In genomic region chr5:115835481-115835880, GRCh38 we compare ENCODE assay signal across 3 cellular contexts.
TF ChIP-seq lines count a peak whose summit lies in the region.

No MANE protein-coding gene starts in this region.

TF ChIP-seq in HepG2, 621 proteins besides CTCF, POLR2A, EP300 and RAD21:
- TF ChIP-seq GRHL1 (CRISPR knock-in tag; conservative IDR thresholded peaks at IDR 0.05): no peak
- TF ChIP-seq MAFF (IDR thresholded peaks at IDR 0.05; ENCODE audit: low read depth, low read length): 0 out of 2 replicates have a peak, but pooled peaks have one; percentile 14
- TF ChIP-seq ZFP62 (CRISPR knock-in tag; IDR thresholded peaks at IDR 0.05): no peak
- peak; percentile 48 to 56; a peak in 2 of 4 replicates for TF ChIP-seq MAFK (conservative IDR thresholded peaks at IDR 0.05 in 1 of 2, IDR thresholded peaks at IDR 0.05 in 1 of 2; ENCODE audit: low read length in 2 of 2)
- TF ChIP-seq ZBTB2 (CRISPR knock-in tag; IDR thresholded peaks at IDR 0.05; ENCODE audit: low read depth): no peak
- no peak for TF ChIP-seq CBX1 (IDR thresholded peaks at IDR 0.05; ENCODE audit: low read depth)
- no peak for TF ChIP-seq PCBP2 (optimal IDR thresholded peaks at IDR 0.05; ENCODE audit: low read depth, low read length, poor library complexity, severe bottlenecking)
- no peak for TF ChIP-seq E2F2 (CRISPR knock-in tag; IDR thresholded peaks at IDR 0.05; ENCODE audit: borderline replicate concordance)
- TF ChIP-seq HNRNPLL (IDR thresholded peaks at IDR 0.05; ENCODE audit: low read depth, low read length, poor library complexity, severe bottlenecking): no peak
- TF ChIP-seq IKZF5 (CRISPR knock-in tag; IDR thresholded peaks at IDR 0.05): no peak
- TF ChIP-seq ZSCAN29 (CRISPR knock-in tag; conservative IDR thresholded peaks at IDR 0.05): no peak

TF ChIP-seq in HEK293, 187 proteins besides CTCF, POLR2A, EP300 and RAD21:
- TF ChIP-seq ZNF664 (tag by site-specific recombination; IDR thresholded peaks at IDR 0.05) (no peak), ZBTB8A (tag by site-specific recombination; IDR thresholded peaks at IDR 0.05) (no peak), ZBTB17 (tag by site-specific recombination; IDR thresholded peaks at IDR 0.05) (no peak), PRDM1 (tag by site-specific recombination; IDR thresholded peaks at IDR 0.05) (0 out of 2 replicates have a peak, but pooled peaks have one; percentile 44), ZNF335 (tag by site-specific recombination; conservative IDR thresholded peaks at IDR 0.05) (no peak)

TF ChIP-seq in SK-N-SH, 30 proteins besides CTCF, POLR2A, EP300 and RAD21:
- TF ChIP-seq RCOR1 (IDR thresholded peaks at IDR 0.05; ENCODE audit: low read length) (no peak), TAF1 (IDR thresholded peaks at IDR 0.05; ENCODE audit: borderline replicate concordance, low read depth, low read length) (no peak)
TF ChIP-seq in SK-N-SH: peak in this region for 0.
